8 cellular contexts compared by ENCODE assay signal in the genomic region with DNA sequence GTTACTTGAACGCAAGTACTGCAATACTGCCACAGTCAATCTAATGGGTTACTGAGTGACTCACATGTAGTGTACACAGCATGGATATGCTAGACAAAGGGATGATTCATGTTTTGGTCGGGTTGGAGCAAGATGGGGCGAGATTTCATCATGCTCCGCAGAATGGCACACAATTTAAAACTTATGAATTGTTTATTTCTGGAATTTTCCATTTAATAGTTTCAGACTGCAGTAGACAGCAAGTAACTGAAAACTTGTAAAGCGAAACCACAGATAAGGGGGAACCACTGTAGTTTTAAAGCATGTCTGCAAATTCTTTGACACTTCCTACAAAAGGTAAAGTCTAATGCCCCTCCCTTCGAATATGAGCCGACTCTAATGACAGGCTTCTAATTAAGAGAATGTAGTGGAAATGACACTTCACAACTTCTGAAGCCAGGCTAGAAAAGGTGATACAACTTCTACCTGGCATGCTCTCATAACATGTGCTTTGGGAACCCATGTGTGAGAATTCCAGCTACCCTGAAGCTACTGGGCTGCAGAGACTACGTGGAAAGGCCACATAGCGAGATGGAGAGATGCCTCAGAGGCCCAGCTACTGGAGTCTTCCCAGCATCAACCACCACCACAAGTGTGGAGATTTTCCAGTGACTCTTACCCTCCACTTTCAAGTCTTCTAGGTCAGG. TPM values are rescaled to one million over a fixed set of nuclear protein-coding genes. Genes with fewer than 3 reads are reported as not detected.
A peak's percentile ranks its signal among the peaks of the same experiment; 100 is the strongest.
DNase-seq lines count a peak whose midpoint lies in the region; ATAC-seq and TF ChIP-seq lines count a peak whose summit lies in the region.

No MANE protein-coding gene starts in this region.

- no peak overlapping the region for H3K4me3 ChIP-seq in astrocyte of the spinal cord (ENCODE audit: low read depth, low read length)

- H3K4me1 Mint-ChIP-seq in immature natural killer cell, result no peaks in the 10 kb centered on the region

- peaks cover 5 to 10% (median 8%) of the 10 kb centered on the region in 3 donors for H3K27me3 Mint-ChIP-seq in immature natural killer cell (ENCODE audit: low read depth in 3 of 3)

- in situ Hi-C loops in astrocyte of the spinal cord (cut with HindIII; ENCODE audit: low sequenced_read_pairs), result no loop called here

- H3K4me3 Mint-ChIP-seq in immature natural killer cell, result no peak overlapping the region

- peak; percentile 86 for DNase-seq in COLO829 (ENCODE audit: low spot score)
- DNase-seq in NCI-H1436 treated with DMSO at 0.1 percent for 48 hours (lab: John Stamatoyannopoulos, UW), result peak; percentile 35
- DNase-seq in astrocyte of the spinal cord (ENCODE audit: low read depth, low spot score), result peak; percentile 92
- no peak for DNase-seq in omental fat pad (ENCODE audit: low spot score)
- no peak for DNase-seq in immature natural killer cell
- no peak for DNase-seq in NCI-H345 treated with DMSO at 0.1 percent for 48 hours (lab: John Stamatoyannopoulos, UW; ENCODE audit: unreplicated experiment)
- no peak for DNase-seq in left lobe of liver (ENCODE audit: low spot score)

- ATAC-seq in omental fat pad (ENCODE audit: low FRiP score), result peak; percentile 92
- no peak for ATAC-seq in HG03460 (IDR thresholded peaks at IDR 0.05; ENCODE audit: unreplicated experiment)
- ATAC-seq in left lobe of liver, result no peak

- TF ChIP-seq CTCF in astrocyte of the spinal cord (IDR thresholded peaks at IDR 0.05; ENCODE audit: low read depth, low read length), result no peak
- no peak for TF ChIP-seq CTCF in omental fat pad (IDR thresholded peaks at IDR 0.05)

- H3K27ac Mint-ChIP-seq in immature natural killer cell, result no peak overlapping the region

- no peaks in the 10 kb centered on the region for H3K9me3 Mint-ChIP-seq in immature natural killer cell

- no peaks in the 10 kb centered on the region for H3K36me3 Mint-ChIP-seq in immature natural killer cell

RNA-seq across cellular contexts. Expression of a gene that starts 13.9 kb away (rescaled TPM):
- total RNA-seq in omental fat pad (10 to 100 TPM; 14.3 to 54.1 (median 23.9) TPM), left lobe of liver (8.9 TPM)
- polyA plus RNA-seq in immature natural killer cell, result 10 to 100 TPM; 11.0 to 20.4 (median 18.1) TPM

RNA-seq across cellular contexts. Expression of a gene that starts 40.8 kb away (rescaled TPM):
- total RNA-seq in omental fat pad, result 10 to 100 TPM; 32.6 to 44.2 (median 33.5) TPM
- 1 to 10 TPM in 2 of 3 donors, under 1 TPM in 1; 0.65 to 2.7 (median 1.0) TPM for polyA plus RNA-seq in immature natural killer cell
- total RNA-seq in left lobe of liver, result 22.6 TPM

Comparison
In these comparisons a context has a peak if more than half of its experiments do, and no peak if none do; other contexts are left out.
1. DNase-seq: peak in COLO829 (single experiment), NCI-H1436 treated with DMSO at 0.1 percent for 48 hours (single experiment) and astrocyte of the spinal cord (single experiment); none in omental fat pad (single experiment), immature natural killer cell (0 of 3), NCI-H345 treated with DMSO at 0.1 percent for 48 hours (single experiment) and left lobe of liver (single experiment).